In the genomic region with DNA sequence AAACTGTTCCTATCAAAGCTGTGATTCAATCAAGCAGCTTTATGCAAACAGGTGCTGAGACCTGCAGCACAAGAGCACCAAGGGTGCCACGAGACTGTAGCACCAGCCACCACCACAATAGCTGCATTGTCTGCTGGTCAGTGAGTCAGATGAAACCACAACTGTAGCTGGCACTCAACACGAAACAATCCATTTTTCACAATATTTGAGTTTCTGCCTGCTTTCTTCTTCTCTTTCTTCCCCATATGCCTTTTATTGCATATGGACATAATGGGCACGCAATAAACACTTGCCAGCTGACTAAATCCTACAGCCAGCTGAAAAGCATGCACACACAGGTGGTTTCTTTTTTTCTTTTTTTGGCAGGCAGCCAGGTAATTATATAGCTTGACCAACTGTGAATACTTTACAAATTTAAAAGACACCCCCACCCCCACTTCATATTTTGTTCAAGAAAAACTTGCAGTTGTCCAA, we compare ENCODE assay signal across 8 cellular contexts. TPM values are rescaled to one million over a fixed set of nuclear protein-coding genes. Genes with fewer than 3 reads are reported as not detected.
A peak's percentile ranks its signal among the peaks of the same experiment; 100 is the strongest.
DNase-seq lines count a peak whose midpoint lies in the region; ATAC-seq and TF ChIP-seq lines count a peak whose summit lies in the region.

No MANE protein-coding gene starts in this region.

- no peak overlapping the region for H3K4me3 Mint-ChIP-seq in activated T-helper 17 cell treated with anti-CD3 and anti-CD28 coated beads, Interleukin-2, amount 50 U/mL, for 72 hours
- H3K4me3 Mint-ChIP-seq in nephron progenitor cell, result no peak overlapping the region

- H3K36me3 Mint-ChIP-seq in activated T-helper 17 cell treated with anti-CD3 and anti-CD28 coated beads, Interleukin-2, amount 50 U/mL, for 72 hours (ENCODE audit: low read depth), result no peaks in the 10 kb centered on the region
- H3K36me3 Mint-ChIP-seq in nephron progenitor cell (ENCODE audit: low read depth), result no peaks in the 10 kb centered on the region

- H3K4me1 Mint-ChIP-seq in activated T-helper 17 cell treated with anti-CD3 and anti-CD28 coated beads, Interleukin-2, amount 50 U/mL, for 72 hours, result peaks cover 14% of the 10 kb centered on the region
- H3K4me1 Mint-ChIP-seq in nephron progenitor cell, result peaks cover 5% of the 10 kb centered on the region

- intact Hi-C loops in mucosa of descending colon (cut with DNase I, micrococcal nuclease), result no loop called here

- H3K36me3 ChIP-seq in mucosa of descending colon (ENCODE audit: low read depth), result no peaks in the 10 kb centered on the region

- ATAC-seq in activated T-helper 17 cell treated with anti-CD3 and anti-CD28 coated beads, Interleukin-2, amount 50 U/mL, for 72 hours (replicated peaks), result peak; percentile 80
- ATAC-seq in mucosa of descending colon (peak; percentile 95), HG03469 (IDR thresholded peaks at IDR 0.05; ENCODE audit: unreplicated experiment) (no peak)

- no peak overlapping the region for H3K4me3 ChIP-seq in mucosa of descending colon

- no peaks in the 10 kb centered on the region for H3K9me3 Mint-ChIP-seq in activated T-helper 17 cell treated with anti-CD3 and anti-CD28 coated beads, Interleukin-2, amount 50 U/mL, for 72 hours
- H3K9me3 Mint-ChIP-seq in nephron progenitor cell, result no peaks in the 10 kb centered on the region

- TF ChIP-seq CTCF in mucosa of descending colon (IDR thresholded peaks at IDR 0.05) (no peak), nephron progenitor cell (IDR thresholded peaks at IDR 0.05) (no peak), GM20000 (IDR thresholded peaks at IDR 0.05; ENCODE audit: extremely low read depth, missing control alignments) (no peak)

- H3K27ac Mint-ChIP-seq in activated T-helper 17 cell treated with anti-CD3 and anti-CD28 coated beads, Interleukin-2, amount 50 U/mL, for 72 hours, result no peak overlapping the region
- no peak overlapping the region for H3K27ac Mint-ChIP-seq in nephron progenitor cell

- peak; percentile 26 for DNase-seq in NCI-H2171 treated with DMSO at 0.1 percent for 48 hours (lab: John Stamatoyannopoulos, UW)
- DNase-seq in NCI-H2171 (lab: John Stamatoyannopoulos, UW), result no peak
- peak; percentile 91 for DNase-seq in NCI-H1105 treated with DMSO at 0.1 percent for 48 hours (lab: John Stamatoyannopoulos, UW)
- peak in 2 of 3 donors; percentile 47 to 56 for DNase-seq in mucosa of descending colon
- DNase-seq in nephron progenitor cell, result no peak
- no peak for DNase-seq in GM20000 (ENCODE audit: low spot score)

- peaks cover 9% of the 10 kb centered on the region for H3K4me1 ChIP-seq in mucosa of descending colon (ENCODE audit: low read depth)

- H3K9me3 ChIP-seq in mucosa of descending colon, result no peaks in the 10 kb centered on the region

- no peaks in the 10 kb centered on the region for H3K27me3 Mint-ChIP-seq in activated T-helper 17 cell treated with anti-CD3 and anti-CD28 coated beads, Interleukin-2, amount 50 U/mL, for 72 hours
- peaks cover 6% of the 10 kb centered on the region for H3K27me3 Mint-ChIP-seq in nephron progenitor cell (ENCODE audit: low read depth, poor library complexity)

RNA-seq across cellular contexts. Expression of gene SLC2A12, which starts 16.6 kb away (rescaled TPM):
- total RNA-seq in activated T-helper 17 cell treated with anti-CD3 and anti-CD28 coated beads, Interleukin-2, amount 50 U/mL, for 72 hours, result under 1 TPM; 0.13 to 0.37 TPM
- total RNA-seq in mucosa of descending colon, result 1 to 10 TPM in 2 of 3 donors, under 1 TPM in 1; 0.46 to 2.0 (median 1.0) TPM

Comparison
In these comparisons a context has a peak if more than half of its experiments do, and no peak if none do; other contexts are left out.
1. DNase-seq: peak in NCI-H2171 treated with DMSO at 0.1 percent for 48 hours (single experiment), NCI-H1105 treated with DMSO at 0.1 percent for 48 hours (single experiment) and mucosa of descending colon (2 of 3); none in NCI-H2171 (single experiment), nephron progenitor cell (single experiment) and GM20000 (single experiment).